In genomic region chr1:153277852-153278251, GRCh38 we compare ENCODE assay signal across 8 cellular contexts. TPM values are rescaled to one million over a fixed set of nuclear protein-coding genes. Genes with fewer than 3 reads are reported as not detected.
DNase-seq lines count a peak whose midpoint lies in the region; ATAC-seq, FAIRE-seq and TF ChIP-seq lines count a peak whose summit lies in the region.

No MANE protein-coding gene starts in this region.

- in situ Hi-C loops in IMR-90 (cut with MboI; ENCODE audit: low sequenced_read_pairs) (no loop called here), transverse colon (cut with MboI; ENCODE audit: low pct_ligation_motif_present in 1 of 4, low pct_unique_long_range_greater_than_20kb in 1 of 4, low sequenced_read_pairs in 3 of 4) (no loop called here), GM23248 (cut with MboI) (no loop called here)

- H3K9ac ChIP-seq in IMR-90 (ENCODE audit: low read depth, low read length): no peak overlapping the region
- H3K9ac ChIP-seq in GM23248: no peak overlapping the region

- intact Hi-C loops in IMR-90 (cut with micrococcal nuclease): no loop called here
- intact Hi-C loops in transverse colon (cut with DNase I; ENCODE audit: low total_unique reads): no loop called here
- intact Hi-C loops in right cardiac atrium (cut with DNase I): no loop called here

- no peak overlapping the region for H2BK120ac ChIP-seq in IMR-90 (ENCODE audit: low read depth, low read length)

- H3K36me3 Mint-ChIP-seq in activated CD8-positive, alpha-beta T cell treated with anti-CD3 and anti-CD28 coated beads, Interleukin-2, amount 10 ng/mL, durations not matched to agents 7 days and 5 days (ENCODE audit: low read depth): no peaks in the 10 kb centered on the region

- no peak overlapping the region for H3K23ac ChIP-seq in IMR-90 (ENCODE audit: low read depth, low read length)

- no peaks in the 10 kb centered on the region for H3K9me3 Mint-ChIP-seq in activated CD8-positive, alpha-beta T cell treated with anti-CD3 and anti-CD28 coated beads, Interleukin-2, amount 10 ng/mL, durations not matched to agents 7 days and 5 days (ENCODE audit: insufficient read depth)

- no peak overlapping the region for H2AK5ac ChIP-seq in IMR-90 (ENCODE audit: low read depth, low read length)

- FAIRE-seq in GM19239 (lab: Jason Lieb, UNC): peak; percentile 96

- no peak overlapping the region for H3K27ac ChIP-seq in IMR-90 (ENCODE audit: insufficient read depth, low read length)
- no peak overlapping the region for H3K27ac ChIP-seq in transverse colon
- H3K27ac ChIP-seq in GM23248: no peak overlapping the region
- no peak overlapping the region for H3K27ac ChIP-seq in right cardiac atrium (ENCODE audit: low read length)

- no peaks in the 10 kb centered on the region for H3K9me2 ChIP-seq in GM23248 (ENCODE audit: insufficient read depth)

- H3K27me3 Mint-ChIP-seq in activated CD8-positive, alpha-beta T cell treated with anti-CD3 and anti-CD28 coated beads, Interleukin-2, amount 10 ng/mL, durations not matched to agents 7 days and 5 days (ENCODE audit: low read depth): peaks cover 28% of the 10 kb centered on the region

- no peak overlapping the region for H4K5ac ChIP-seq in IMR-90 (ENCODE audit: low read depth, low read length)

- no peaks in the 10 kb centered on the region for H3K9me1 ChIP-seq in IMR-90 (ENCODE audit: insufficient read depth, low read length)

- H3K18ac ChIP-seq in IMR-90 (ENCODE audit: low read depth, low read length): no peak overlapping the region

- H3K4me3 Mint-ChIP-seq in activated CD8-positive, alpha-beta T cell treated with anti-CD3 and anti-CD28 coated beads, Interleukin-2, amount 10 ng/mL, durations not matched to agents 7 days and 5 days: no peak overlapping the region

- H2AFZ ChIP-seq in IMR-90 (replicated peaks; ENCODE audit: low read length, poor library complexity): no peak overlapping the region
- H2AFZ ChIP-seq in GM23248: no peak overlapping the region

- H3K4me1 ChIP-seq in IMR-90 (ENCODE audit: control insufficient read depth, insufficient read depth, low read length) (no peaks in the 10 kb centered on the region), transverse colon (no peaks in the 10 kb centered on the region), GM23248 (ENCODE audit: insufficient read depth) (no peaks in the 10 kb centered on the region), right cardiac atrium (ENCODE audit: control insufficient read depth, insufficient read depth, low read length) (no peaks in the 10 kb centered on the region)

- CTCF ChIA-PET in IMR-90 (lab: Yijun Ruan, JAX): no interaction called here
- CTCF ChIA-PET in activated CD8-positive, alpha-beta T cell treated with anti-CD3 and anti-CD28 coated beads, Interleukin-2, amount 10 ng/mL, durations not matched to agents 7 days and 5 days (lab: Charles Lee): interaction anchor here (0.8 kb wide), 1 partner anchor 11 kb away, joined by 3 read pairs; no protein-coding TSS in a partner anchor

- no peak for TF ChIP-seq POLR2A in IMR-90 (IDR thresholded peaks at IDR 0.05; ENCODE audit: low read depth, low read length)
- no peak for TF ChIP-seq POLR2A in transverse colon (IDR thresholded peaks at IDR 0.05)

- H3K9me3 ChIP-seq in IMR-90 (ENCODE audit: control insufficient read depth, insufficient read depth, low read length) (no peaks in the 10 kb centered on the region), transverse colon (no peaks in the 10 kb centered on the region), GM23248 (ENCODE audit: low read depth) (no peaks in the 10 kb centered on the region), right cardiac atrium (ENCODE audit: control insufficient read depth, low read length) (no peaks in the 10 kb centered on the region)

- no peak overlapping the region for H4K91ac ChIP-seq in IMR-90 (ENCODE audit: insufficient read depth, low read depth, low read length)

- H3F3A ChIP-seq in GM23248 (ENCODE audit: insufficient read depth): no peaks in the 10 kb centered on the region

- TF ChIP-seq EP300 in transverse colon (IDR thresholded peaks at IDR 0.05; ENCODE audit: low read depth): no peak

- H2BK20ac ChIP-seq in IMR-90 (ENCODE audit: low read depth, low read length): no peak overlapping the region

- POLR2A ChIA-PET in IMR-90 (lab: Charles Lee; ENCODE audit: unreplicated experiment): no interaction called here
- POLR2A ChIA-PET in activated CD8-positive, alpha-beta T cell treated with anti-CD3 and anti-CD28 coated beads, Interleukin-2, amount 10 ng/mL, durations not matched to agents 7 days and 5 days (lab: Charles Lee): no interaction called here

- no peak overlapping the region for H3K4me2 ChIP-seq in IMR-90 (ENCODE audit: low read depth, low read length)
- H3K4me2 ChIP-seq in GM23248 (ENCODE audit: unreplicated experiment): no peak overlapping the region

- TF ChIP-seq CTCF in IMR-90 (conservative IDR thresholded peaks at IDR 0.05; ENCODE audit: low read depth, low read length) (0 out of 2 replicates have a peak, but pooled peaks have one; percentile 4), transverse colon (IDR thresholded peaks at IDR 0.05) (peak; percentile 45 to 61 (median 55))

- no peak overlapping the region for H3K56ac ChIP-seq in IMR-90 (ENCODE audit: extremely low read depth, insufficient read depth, low read length)

- no peak overlapping the region for H2BK15ac ChIP-seq in IMR-90 (ENCODE audit: low read depth, low read length)

- H4K8ac ChIP-seq in IMR-90 (ENCODE audit: low read depth in 2 of 2, low read length in 2 of 2): no peak overlapping the region

- H3K4me1 Mint-ChIP-seq in activated CD8-positive, alpha-beta T cell treated with anti-CD3 and anti-CD28 coated beads, Interleukin-2, amount 10 ng/mL, durations not matched to agents 7 days and 5 days (ENCODE audit: low read depth): no peaks in the 10 kb centered on the region

- no peaks in the 10 kb centered on the region for H3K79me1 ChIP-seq in IMR-90 (ENCODE audit: low read depth in 1 of 2, low read length in 2 of 2)

- DNase-seq in CD1c-positive myeloid dendritic cell (ENCODE audit: extremely low spot score): peak; percentile 35
- peak; percentile 44 for DNase-seq in GM19239 (ENCODE audit: insufficient read length, low spot score)
- DNase-seq in IMR-90: no peak
- peak; percentile 46 for DNase-seq in activated CD8-positive, alpha-beta T cell treated with anti-CD3 and anti-CD28 coated beads, Interleukin-2, amount 10 ng/mL, durations not matched to agents 7 days and 5 days
- DNase-seq in iPS DF 4.7 (ENCODE audit: extremely low read depth, low spot score): peak; percentile 58
- peak; percentile 35 for DNase-seq in transverse colon
- DNase-seq in GM23248: no peak
- DNase-seq in right cardiac atrium: no peak

- no peak overlapping the region for H3K4ac ChIP-seq in IMR-90 (ENCODE audit: low read depth, low read length)

- no peak overlapping the region for H2BK5ac ChIP-seq in IMR-90 (ENCODE audit: low read depth, low read length, poor library complexity, severe bottlenecking)

- H2AK9ac ChIP-seq in IMR-90 (replicated peaks; ENCODE audit: low read depth, low read length, poor library complexity): no peak overlapping the region

- TF ChIP-seq RAD21 in IMR-90 (IDR thresholded peaks at IDR 0.05; ENCODE audit: low read length): no peak

- no peak for ATAC-seq in IMR-90 (ENCODE audit: low read depth)
- ATAC-seq in activated CD8-positive, alpha-beta T cell treated with anti-CD3 and anti-CD28 coated beads, Interleukin-2, amount 10 ng/mL, durations not matched to agents 7 days and 5 days: peak; percentile 63
- no peak for ATAC-seq in right cardiac atrium

- H3K14ac ChIP-seq in IMR-90 (replicated peaks; ENCODE audit: low read depth, low read length): no peak overlapping the region

- no CpG with 5 or more reads among the region's 2 CpGs for WGBS in IMR-90 (ENCODE audit: extremely low coverage in 2 of 2, insufficient read length in 1 of 2), 2 experiments
- 11% methylated on average over 2 of the region's 2 CpGs; no CpG with 5 or more reads in 1 of the 2 donors for WGBS in transverse colon (ENCODE audit: low coverage in 1 of 2), 2 donors
- 13 to 14% methylated on average over 2 of the region's 2 CpGs for whole genome bisulfite sequencing in GM23248 (ENCODE audit: low coverage in 1 of 2, low lambda C conversion rate in 2 of 2, missing lambda C conversion rate in 2 of 2), 2 experiments
- WGBS in right cardiac atrium: 16% methylated on average over 2 of the region's 2 CpGs

- dilution Hi-C loops in IMR-90 (cut with HindIII; ENCODE audit: low sequenced_read_pairs, unreplicated experiment): no loop called here

- no peaks in the 10 kb centered on the region for H3K79me2 ChIP-seq in GM23248 (ENCODE audit: insufficient read depth)

- H3K4me3 ChIP-seq in IMR-90 (ENCODE audit: insufficient read depth, low read depth, low read length): no peak overlapping the region
- H3K4me3 ChIP-seq in transverse colon: no peak overlapping the region
- no peak overlapping the region for H3K4me3 ChIP-seq in GM23248
- H3K4me3 ChIP-seq in right cardiac atrium (ENCODE audit: low read length): no peak overlapping the region

- H3K27ac Mint-ChIP-seq in activated CD8-positive, alpha-beta T cell treated with anti-CD3 and anti-CD28 coated beads, Interleukin-2, amount 10 ng/mL, durations not matched to agents 7 days and 5 days: no peak overlapping the region

- no peaks in the 10 kb centered on the region for H4K20me1 ChIP-seq in IMR-90 (ENCODE audit: insufficient read depth, low read length)
- H4K20me1 ChIP-seq in GM23248 (ENCODE audit: insufficient read depth): no peaks in the 10 kb centered on the region

- H3K36me3 ChIP-seq in IMR-90 (ENCODE audit: control insufficient read depth, insufficient read depth, low read length): no peaks in the 10 kb centered on the region
- no peaks in the 10 kb centered on the region for H3K36me3 ChIP-seq in transverse colon
- H3K36me3 ChIP-seq in GM23248 (ENCODE audit: low read depth): no peaks in the 10 kb centered on the region

- no peaks in the 10 kb centered on the region; the same call in 1 of the 2 replicates for H3K27me3 ChIP-seq in IMR-90 (ENCODE audit: control insufficient read depth, insufficient read depth, low read length)
- H3K27me3 ChIP-seq in transverse colon: peaks cover 1% of the 10 kb centered on the region
- H3K27me3 ChIP-seq in GM23248 (replicated peaks; ENCODE audit: insufficient read depth): peaks cover 22% of the 10 kb centered on the region
- H3K27me3 ChIP-seq in right cardiac atrium (ENCODE audit: control insufficient read depth, insufficient read depth): no peaks in the 10 kb centered on the region

- no TSS peak for BruUV-seq in IMR-90 (replicated peaks; lab: Mats Ljungman, UMichigan)

RNA-seq across cellular contexts. Expression of gene LORICRIN, which starts 18.4 kb away (rescaled TPM):
- total RNA-seq in IMR-90 (2012; rRNA removed) (not detected in 2 replicates), transverse colon (not detected), right cardiac atrium (not detected)
- polyA plus RNA-seq in IMR-90 (2012; rRNA removed) (not detected in 2 replicates), GM23248 (2016; fragmentation: Nextera tagmentation; extraction: Ambion mirVana) (not detected in 2 replicates), right cardiac atrium (not detected)
- polyA plus RNA-seq in IMR-90 (2012; cell fraction: cytosol; rRNA removed): not detected in 2 replicates
- not detected in 2 replicates for polyA plus RNA-seq in IMR-90 (2012; cell fraction: nucleus; rRNA removed; ENCODE audit: low replicate concordance)
- not detected for total RNA-seq in activated CD8-positive, alpha-beta T cell treated with anti-CD3 and anti-CD28 coated beads, Interleukin-2, amount 10 ng/mL, durations not matched to agents 7 days and 5 days
- not detected in 2 replicates for total RNA-seq in GM23248 (2014; rRNA removed; shearing (Covaris generic))

RNA-seq across cellular contexts. Expression of gene PGLYRP3, which starts 34.9 kb away (rescaled TPM):
- total RNA-seq in IMR-90 (2012; rRNA removed) (not detected in 2 replicates), transverse colon (not detected), right cardiac atrium (not detected)
- polyA plus RNA-seq in IMR-90 (2012; rRNA removed) (not detected in 2 replicates), GM23248 (2016; fragmentation: Nextera tagmentation; extraction: Ambion mirVana) (not detected in 2 replicates), right cardiac atrium (not detected)
- polyA plus RNA-seq in IMR-90 (2012; cell fraction: cytosol; rRNA removed): not detected in 2 replicates
- polyA plus RNA-seq in IMR-90 (2012; cell fraction: nucleus; rRNA removed; ENCODE audit: low replicate concordance): not detected in 2 replicates
- not detected for total RNA-seq in activated CD8-positive, alpha-beta T cell treated with anti-CD3 and anti-CD28 coated beads, Interleukin-2, amount 10 ng/mL, durations not matched to agents 7 days and 5 days
- total RNA-seq in GM23248 (2014; rRNA removed; shearing (Covaris generic)): not detected in 2 replicates

Comparison
In these comparisons a context has a peak if more than half of its experiments do, and no peak if none do; other contexts are left out.
1. DNase-seq: peak in CD1c-positive myeloid dendritic cell (single experiment), GM19239 (single experiment), activated CD8-positive, alpha-beta T cell treated with anti-CD3 and anti-CD28 coated beads, Interleukin-2, amount 10 ng/mL, durations not matched to agents 7 days and 5 days (single experiment), iPS DF 4.7 (single experiment) and transverse colon (single experiment); none in IMR-90 (single experiment), GM23248 (single experiment) and right cardiac atrium (0 of 3).